In the genomic region with DNA sequence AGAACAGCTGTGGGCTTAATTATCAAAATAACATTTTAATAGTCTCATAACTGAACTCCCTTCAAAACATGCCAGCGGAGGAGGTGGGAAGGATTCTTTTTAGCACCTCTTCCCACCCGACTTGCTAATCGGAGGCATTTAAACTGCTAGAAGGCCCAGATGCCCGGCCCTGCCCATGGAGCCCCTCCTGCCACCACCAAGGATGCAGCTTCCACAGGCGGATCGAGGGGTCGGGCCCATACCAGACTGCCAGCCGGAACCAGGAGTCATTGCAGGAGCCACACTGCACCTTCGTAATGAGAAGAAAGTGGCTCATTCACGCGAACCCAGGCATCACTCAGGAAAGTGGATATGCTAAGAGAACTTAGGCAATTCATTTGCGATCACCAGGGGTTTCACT, we compare ENCODE assay signal across 25 cellular contexts.
DNase-seq lines count a peak whose midpoint lies in the region; ATAC-seq and TF ChIP-seq lines count a peak whose summit lies in the region.
"Had no signal": no experiment of that assay in that cellular context is flagged by ENCODE, and none has a peak within 500 bp of the region (broad histone marks: within the 10 kb centered on the region; RNA-seq: fewer than 3 reads in every experiment).

No MANE protein-coding gene starts in this region.

- H3K27ac Mint-ChIP-seq in WTC11: peak overlapping the region; percentile 58
- peak overlapping the region; percentile 78 to 85 for H3K27ac Mint-ChIP-seq in natural killer cell
- H3K27ac Mint-ChIP-seq: activated naive CD8-positive, alpha-beta T cell treated with anti-CD3 and anti-CD28 coated beads, Interleukin-2, amount 50 U/mL, for 24 hours had no signal

- H3K27ac ChIP-seq in cardiac muscle cell (peak overlapping the region; percentile 35), right cardiac atrium (ENCODE audit: low read length) (no peak overlapping the region)
- H3K27ac ChIP-seq: right lobe of liver, VCaP had no signal

- no peak for ATAC-seq in right cardiac atrium
- ATAC-seq in WTC11: no peak
- ATAC-seq in natural killer cell: no peak
- ATAC-seq in GM18870 (IDR thresholded peaks at IDR 0.05; ENCODE audit: unreplicated experiment): no peak
- ATAC-seq: activated naive CD8-positive, alpha-beta T cell treated with anti-CD3 and anti-CD28 coated beads, Interleukin-2, amount 50 U/mL, for 24 hours; activated T-cell treated with anti-CD3 and anti-CD28 coated beads, Interleukin-2, amount 50 U/mL, for 4 hours; SK-N-SH treated with all-trans-retinoic acid at 6 μM for 48 hours had no signal

- DNase-seq in cardiac muscle cell (ENCODE audit: low read depth in 1 of 2, low spot score in 1 of 2) (no peak), right cardiac atrium (no peak), WTC11 (ENCODE audit: low spot score) (no peak), natural killer cell (no peak), RPMI8226 (no peak), NK-92 (lab: John Stamatoyannopoulos, UW; ENCODE audit: unreplicated experiment) (no peak), cerebellum (ENCODE audit: low spot score) (no peak)
- DNase-seq: activated CD4-positive, alpha-beta T cell treated with anti-CD3 and anti-CD28 coated beads for 48 hours; activated gamma-delta T cell treated with Interleukin-2 at 50 U/mL for 16 hours; activated naive CD8-positive, alpha-beta T cell treated with anti-CD3 and anti-CD28 coated beads, Interleukin-2, amount 50 U/mL, for 24 hours; activated T-cell treated with anti-CD3 and anti-CD28 coated beads, Interleukin-2, amount 50 U/mL, for 4 hours; cerebellar nuclear complex; NCI-H1092 treated with DMSO at 0.1 percent for 48 hours; NCI-H2029 treated with DMSO at 0.1 percent for 48 hours; NCI-H345; NCI-H774; OCI-M1; stimulated activated CD4-positive, alpha-beta T cell treated with anti-CD3 and anti-CD28 coated beads, Interleukin-4, amount 100 ng/mL, for 4 hours; stimulated activated naive CD4-positive, alpha-beta T cell had no signal

- H3K36me3 Mint-ChIP-seq in WTC11 (peaks cover 7% of the 10 kb centered on the region), natural killer cell (no peaks in the 10 kb centered on the region)

- intact Hi-C loops in right cardiac atrium (cut with DNase I): no loop called here
- intact Hi-C loops in natural killer cell (cut with micrococcal nuclease): no loop called here

- no peak overlapping the region for H3K4me3 Mint-ChIP-seq in WTC11
- no peak overlapping the region for H3K4me3 Mint-ChIP-seq in natural killer cell
- H3K4me3 Mint-ChIP-seq: activated naive CD8-positive, alpha-beta T cell treated with anti-CD3 and anti-CD28 coated beads, Interleukin-2, amount 50 U/mL, for 24 hours; activated T-cell treated with anti-CD3 and anti-CD28 coated beads, Interleukin-2, amount 50 U/mL, for 4 hours; neural crest cell had no signal

- H3K9me3 ChIP-seq in cardiac muscle cell (ENCODE audit: low read depth): no peaks in the 10 kb centered on the region
- H3K9me3 ChIP-seq in right cardiac atrium (ENCODE audit: control insufficient read depth, low read length): no peaks in the 10 kb centered on the region
- H3K9me3 ChIP-seq: mucosa of descending colon, right lobe of liver had no signal

- H3K27me3 ChIP-seq in cardiac muscle cell (no peaks in the 10 kb centered on the region), right cardiac atrium (ENCODE audit: control insufficient read depth, insufficient read depth) (no peaks in the 10 kb centered on the region)
- H3K27me3 ChIP-seq: right lobe of liver had no signal

- no peaks in the 10 kb centered on the region for H3K4me1 ChIP-seq in cardiac muscle cell (ENCODE audit: low read depth)
- H3K4me1 ChIP-seq in right cardiac atrium (ENCODE audit: control insufficient read depth, insufficient read depth, low read length): peaks cover 3% of the 10 kb centered on the region

- H3K27me3 Mint-ChIP-seq in WTC11 (ENCODE audit: low read depth) (no peaks in the 10 kb centered on the region), natural killer cell (ENCODE audit: low read depth in 2 of 2) (no peaks in the 10 kb centered on the region)
- H3K27me3 Mint-ChIP-seq: activated naive CD8-positive, alpha-beta T cell treated with anti-CD3 and anti-CD28 coated beads, Interleukin-2, amount 50 U/mL, for 24 hours had no signal

- CTCF ChIA-PET in WTC11 (lab: Charles Lee): interaction anchor here (0.8 to 2.1 kb wide), 3 partner anchors 16 to 18 kb away, joined by 3 to 14 read pairs (median 9); no protein-coding TSS in a partner anchor

- H3K4me3 ChIP-seq in cardiac muscle cell (no peak overlapping the region), right cardiac atrium (ENCODE audit: low read length) (no peak overlapping the region)
- H3K4me3 ChIP-seq: mucosa of descending colon, right lobe of liver had no signal

- POLR2A ChIA-PET in WTC11 (lab: Charles Lee): no interaction called here

- peaks cover 7% of the 10 kb centered on the region for H3K9me3 Mint-ChIP-seq in WTC11
- H3K9me3 Mint-ChIP-seq in natural killer cell: no peaks in the 10 kb centered on the region
- H3K9me3 Mint-ChIP-seq: activated naive CD8-positive, alpha-beta T cell treated with anti-CD3 and anti-CD28 coated beads, Interleukin-2, amount 50 U/mL, for 24 hours had no signal

- H3K4me1 Mint-ChIP-seq in WTC11 (peaks cover 24% of the 10 kb centered on the region), natural killer cell (peaks cover 7 to 11% of the 10 kb centered on the region in 2 donors)

- no peak for TF ChIP-seq CTCF in cardiac muscle cell (IDR thresholded peaks at IDR 0.05; ENCODE audit: low read depth, low read length)
- TF ChIP-seq CTCF in WTC11 (IDR thresholded peaks at IDR 0.05): no peak
- no peak for TF ChIP-seq CTCF in natural killer cell (IDR thresholded peaks at IDR 0.05)

- WGBS in right cardiac atrium: 91% methylated on average over 12 of the region's 12 CpGs

- H3K36me3 ChIP-seq in cardiac muscle cell: no peaks in the 10 kb centered on the region
- H3K36me3 ChIP-seq: right lobe of liver had no signal

TF ChIP-seq in WTC11, 78 proteins besides CTCF, POLR2A, EP300 and RAD21 (continues in another document):
- TF ChIP-seq NR3C1 (CRISPR knock-in tag; conservative IDR thresholded peaks at IDR 0.05; ENCODE audit: low read depth): no peak
- TF ChIP-seq ZSCAN18 (CRISPR knock-in tag; IDR thresholded peaks at IDR 0.05): no peak
- no peak for TF ChIP-seq FOXJ3 (CRISPR knock-in tag; IDR thresholded peaks at IDR 0.05; ENCODE audit: borderline replicate concordance)
- TF ChIP-seq RORB (CRISPR knock-in tag; IDR thresholded peaks at IDR 0.05): no peak
- no peak for TF ChIP-seq GRHL2 (CRISPR knock-in tag; IDR thresholded peaks at IDR 0.05; ENCODE audit: insufficient replicate concordance, severe bottlenecking)
- TF ChIP-seq STAT6 (CRISPR knock-in tag; conservative IDR thresholded peaks at IDR 0.05; ENCODE audit: low read depth): no peak
- TF ChIP-seq, protein P1, sequence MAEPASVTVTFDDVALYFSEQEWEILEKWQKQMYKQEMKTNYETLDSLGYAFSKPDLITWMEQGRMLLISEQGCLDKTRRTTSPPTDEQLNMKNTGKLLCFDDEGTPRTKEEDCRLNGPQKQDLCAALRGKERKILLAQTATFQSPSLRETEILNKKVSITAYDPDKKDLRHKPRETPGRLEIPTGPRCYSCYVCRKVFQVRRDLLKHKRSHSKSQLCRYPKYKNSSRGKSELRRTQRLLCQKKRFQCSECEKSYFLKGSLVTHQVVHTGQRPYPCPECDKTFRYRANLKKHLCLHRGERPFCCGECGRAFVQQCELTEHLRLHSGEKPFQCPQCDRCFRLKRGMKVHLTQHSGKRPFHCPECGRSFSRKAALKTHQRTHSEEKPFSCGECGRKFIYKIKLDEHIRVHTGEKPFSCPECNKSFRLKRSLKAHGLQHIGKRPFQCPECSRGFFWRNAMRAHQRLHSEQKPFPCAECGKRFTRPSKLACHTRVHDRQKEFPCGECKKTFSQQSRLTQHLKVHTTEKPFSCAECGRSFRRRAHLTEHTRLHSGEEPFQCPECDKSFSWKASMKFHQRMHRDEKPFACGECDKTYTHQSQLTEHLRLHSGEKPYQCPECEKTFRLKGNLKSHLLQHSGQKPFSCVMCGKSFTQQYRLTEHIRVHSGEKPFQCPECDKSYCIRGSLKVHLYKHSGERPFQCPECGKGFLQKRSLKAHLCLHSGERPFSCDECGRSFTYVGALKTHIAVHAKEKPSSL (CRISPR knock-in tag; conservative IDR thresholded peaks at IDR 0.05): no peak
- TF ChIP-seq ZNF138 (CRISPR knock-in tag; conservative IDR thresholded peaks at IDR 0.05): no peak
- no peak for TF ChIP-seq OVOL2 (CRISPR knock-in tag; IDR thresholded peaks at IDR 0.05; ENCODE audit: borderline replicate concordance)
- no peak for TF ChIP-seq NFATC4 (CRISPR knock-in tag; IDR thresholded peaks at IDR 0.05)
